28 cellular contexts compared by ENCODE assay signal in genomic region chr4:151175204-151175603, GRCh38.
DNase-seq lines count a peak whose midpoint lies in the region; ATAC-seq and TF ChIP-seq lines count a peak whose summit lies in the region.
"Had no signal": no experiment of that assay in that cellular context is flagged by ENCODE, and none has a peak within 500 bp of the region (broad histone marks: within the 10 kb centered on the region; RNA-seq: fewer than 3 reads in every experiment).

No MANE protein-coding gene starts in this region.

- H3K4me1 Mint-ChIP-seq in endothelial cell (ENCODE audit: unreplicated experiment) (no peaks in the 10 kb centered on the region), mesothelial cell of epicardium (peaks cover 30% of the 10 kb centered on the region), osteocyte (ENCODE audit: unreplicated experiment) (peaks cover 26% of the 10 kb centered on the region)
- H3K4me1 Mint-ChIP-seq: activated CD4-positive, alpha-beta memory T cell treated with anti-CD3 and anti-CD28 coated beads, Interleukin-2, amount 10 ng/mL, durations not matched to agents 7 days and 5 days had no signal

- H3K4me3 Mint-ChIP-seq in endothelial cell (ENCODE audit: unreplicated experiment) (peak overlapping the region; percentile 2), mesothelial cell of epicardium (no peak overlapping the region), osteocyte (ENCODE audit: unreplicated experiment) (no peak overlapping the region)
- H3K4me3 Mint-ChIP-seq: activated CD4-positive, alpha-beta memory T cell treated with anti-CD3 and anti-CD28 coated beads, Interleukin-2, amount 10 ng/mL, durations not matched to agents 7 days and 5 days; endodermal cell; H9 had no signal

- DNase-seq in amniotic epithelial cell (ENCODE audit: low read depth) (peak; percentile 14), endothelial cell (ENCODE audit: low spot score) (no peak), mesothelial cell of epicardium (ENCODE audit: low spot score in 2 of 2, unreplicated experiment in 2 of 2) (no peak), thyroid gland (peak; percentile 21 to 33), osteocyte (ENCODE audit: extremely low spot score, unreplicated experiment) (no peak)
- DNase-seq: activated CD4-positive, alpha-beta memory T cell treated with anti-CD3 and anti-CD28 coated beads, Interleukin-2, amount 10 ng/mL, durations not matched to agents 7 days and 5 days; activated CD4-positive, alpha-beta T cell treated with anti-CD3 and anti-CD28 coated beads for 1 hour; activated CD8-positive, alpha-beta memory T cell treated with anti-CD3 and anti-CD28 coated beads, Interleukin-2, amount 50 U/mL, for 48 hours; activated naive CD4-positive, alpha-beta T cell treated with anti-CD3 and anti-CD28 coated beads, Interleukin-2, amount 50 U/mL, for 16 hours; aorta; C1 segment of cervical spinal cord; Caco-2; GF-D8; H9; islet precursor cell; NCI-H2107; NCI-H446; NCI-H82; stimulated activated naive CD4-positive, alpha-beta T cell treated with Interleukin-2 at 50 U/mL for 16 hours; T-helper 2 cell; trophoblast cell had no signal

- H3K4me1 ChIP-seq in thyroid gland: peaks cover 12 to 16% of the 10 kb centered on the region in 2 donors
- H3K4me1 ChIP-seq: Caco-2 had no signal

- H3K9me3 Mint-ChIP-seq in endothelial cell (ENCODE audit: unreplicated experiment): no peaks in the 10 kb centered on the region
- no peaks in the 10 kb centered on the region for H3K9me3 Mint-ChIP-seq in mesothelial cell of epicardium
- no peaks in the 10 kb centered on the region for H3K9me3 Mint-ChIP-seq in osteocyte (ENCODE audit: unreplicated experiment)
- H3K9me3 Mint-ChIP-seq: activated CD4-positive, alpha-beta memory T cell treated with anti-CD3 and anti-CD28 coated beads, Interleukin-2, amount 10 ng/mL, durations not matched to agents 7 days and 5 days; endodermal cell; H9 had no signal

- no peaks in the 10 kb centered on the region for H3K9me3 ChIP-seq in thyroid gland
- H3K9me3 ChIP-seq: Caco-2 had no signal

- WGBS in thyroid gland, 2 donors: 45 to 52% methylated on average over 6 of the region's 6 CpGs

- H3K27ac ChIP-seq in thyroid gland: peak overlapping the region in 2 of 3 donors; percentile 12 to 47
- H3K27ac ChIP-seq: cardiac muscle cell had no signal

- no peak overlapping the region for H3K27ac Mint-ChIP-seq in endothelial cell (ENCODE audit: unreplicated experiment)
- peak overlapping the region; percentile 25 for H3K27ac Mint-ChIP-seq in mesothelial cell of epicardium
- H3K27ac Mint-ChIP-seq in osteocyte (ENCODE audit: unreplicated experiment): no peak overlapping the region
- H3K27ac Mint-ChIP-seq: activated CD4-positive, alpha-beta memory T cell treated with anti-CD3 and anti-CD28 coated beads, Interleukin-2, amount 10 ng/mL, durations not matched to agents 7 days and 5 days; endodermal cell; progenitor cell of endocrine pancreas had no signal

- TF ChIP-seq CTCF in endothelial cell (IDR thresholded peaks at IDR 0.05; ENCODE audit: unreplicated experiment) (no peak), mesothelial cell of epicardium (IDR thresholded peaks at IDR 0.05; ENCODE audit: unreplicated experiment) (no peak), thyroid gland (IDR thresholded peaks at IDR 0.05) (no peak), osteocyte (IDR thresholded peaks at IDR 0.05) (no peak)

- intact Hi-C loops in thyroid gland (cut with DNase I): no loop called here

- no peaks in the 10 kb centered on the region for H3K27me3 ChIP-seq in thyroid gland
- H3K27me3 ChIP-seq: cardiac muscle cell had no signal

- H3K27me3 Mint-ChIP-seq in endothelial cell (ENCODE audit: unreplicated experiment) (no peaks in the 10 kb centered on the region), mesothelial cell of epicardium (ENCODE audit: low read depth) (no peaks in the 10 kb centered on the region), osteocyte (ENCODE audit: unreplicated experiment) (no peaks in the 10 kb centered on the region)
- H3K27me3 Mint-ChIP-seq: progenitor cell of endocrine pancreas had no signal

- H3K36me3 Mint-ChIP-seq in endothelial cell (ENCODE audit: low read depth, unreplicated experiment) (peaks cover 21% of the 10 kb centered on the region), mesothelial cell of epicardium (peaks cover 16% of the 10 kb centered on the region), osteocyte (ENCODE audit: unreplicated experiment) (peaks cover 28% of the 10 kb centered on the region)

- H3K4me3 ChIP-seq in thyroid gland (replicated peaks in 1 of 3): no peak overlapping the region
- H3K4me3 ChIP-seq: cardiac muscle cell, coronary artery had no signal

- TF ChIP-seq POLR2A in thyroid gland (IDR thresholded peaks at IDR 0.05): no peak

- ATAC-seq in GM21367 (IDR thresholded peaks at IDR 0.05; ENCODE audit: unreplicated experiment): no peak
- ATAC-seq in GM19023 (IDR thresholded peaks at IDR 0.05; ENCODE audit: unreplicated experiment): no peak
- ATAC-seq: SK-N-SH treated with all-trans-retinoic acid at 6 μM for 48 hours had no signal

- H3K36me3 ChIP-seq in thyroid gland: peaks cover 0 to 8% of the 10 kb centered on the region in 2 donors
- H3K36me3 ChIP-seq: cardiac muscle cell had no signal

Comparison
In these comparisons a context has a peak if more than half of its experiments do, and no peak if none do; other contexts are left out.
1. DNase-seq: peak in amniotic epithelial cell (single experiment) and thyroid gland (2 of 2); none in endothelial cell (single experiment), mesothelial cell of epicardium (0 of 2) and osteocyte (single experiment).